Comparison of ENCODE assay signal across 33 cellular contexts in the genomic region with DNA sequence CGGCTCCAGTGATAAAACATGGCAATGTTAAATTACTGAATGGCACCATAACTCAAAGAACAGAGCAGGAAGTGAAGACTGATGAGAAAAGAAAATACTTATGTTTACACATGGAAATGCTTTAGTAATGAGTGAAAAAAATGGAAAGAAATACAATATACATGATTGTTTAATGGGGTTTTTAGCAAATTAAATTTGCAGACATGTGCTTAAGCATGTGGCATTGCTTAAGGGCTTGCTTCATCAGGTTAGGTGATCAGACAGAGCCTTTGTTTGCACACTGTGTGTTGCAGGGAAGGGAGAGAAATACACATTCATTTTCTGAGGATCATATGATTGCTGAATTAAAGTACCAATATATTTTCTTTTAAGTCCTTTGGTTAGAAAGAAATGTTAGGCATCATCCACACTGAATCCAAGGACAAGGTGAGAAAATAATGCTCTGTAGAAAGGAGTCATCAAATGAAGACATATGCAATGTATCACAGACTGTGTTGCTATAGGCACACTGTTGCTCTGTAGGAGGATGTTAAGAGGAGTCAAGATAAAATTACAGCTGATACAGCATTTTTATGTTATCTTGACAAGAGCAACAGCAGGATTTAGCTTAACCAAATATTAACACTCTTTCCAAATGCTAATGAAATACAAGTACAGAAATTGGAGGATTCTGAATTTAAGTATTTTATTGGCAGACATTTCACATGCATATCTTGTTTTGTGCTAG. TPM values are rescaled to one million over a fixed set of nuclear protein-coding genes. Genes with fewer than 3 reads are reported as not detected.
"Had no signal": no experiment of that assay in that cellular context is flagged by ENCODE, and none has a peak within 500 bp of the region (broad histone marks: within the 10 kb centered on the region; RNA-seq: fewer than 3 reads in every experiment).

No MANE protein-coding gene starts in this region.

- H3K4me3 ChIP-seq: coronary artery, dorsolateral prefrontal cortex, gastroesophageal sphincter, hepatocyte, lung, psoas muscle, right atrium auricular region, spleen, suprapubic skin, tibial artery, upper lobe of right lung had no signal

- H3K4me2 ChIP-seq: hepatocyte had no signal

- H3K4me1 ChIP-seq: gastroesophageal sphincter, parathyroid adenoma, psoas muscle, right atrium auricular region, spleen, suprapubic skin, tibial artery, upper lobe of right lung had no signal

- H3K27me3 ChIP-seq: brain microvascular endothelial cell, gastroesophageal sphincter, hepatocyte, suprapubic skin, tibial artery, upper lobe of right lung had no signal

- H2AFZ ChIP-seq: hepatocyte, parathyroid adenoma had no signal

- H3K36me3 ChIP-seq: brain microvascular endothelial cell, gastroesophageal sphincter, right atrium auricular region, spleen, suprapubic skin, tibial artery, upper lobe of right lung had no signal

- DNase-seq: activated CD4-positive, alpha-beta memory T cell treated with anti-CD3 and anti-CD28 coated beads for 36 hours; activated CD4-positive, alpha-beta T cell treated with anti-CD3 and anti-CD28 coated beads, Interleukin-2, amount 10 ng/mL, durations not matched to agents 24 days and 14 days; activated CD4-positive, CD25-positive, alpha-beta regulatory T cell treated with anti-CD3 and anti-CD28 coated beads, Interleukin-2, amount 50 U/mL, for 72 hours; activated CD8-positive, alpha-beta memory T cell treated with anti-CD3 and anti-CD28 coated beads, Interleukin-2, amount 50 U/mL, for 4 hours; activated effector memory CD4-positive, alpha-beta T cell treated with anti-CD3 and anti-CD28 coated beads, Interleukin-2, amount 50 U/mL, for 16 hours; activated naive CD4-positive, alpha-beta T cell treated with anti-CD3 and anti-CD28 coated beads for 36 hours; activated naive CD8-positive, alpha-beta T cell treated with anti-CD3 and anti-CD28 coated beads, Interleukin-2, amount 10 ng/mL, durations not matched to agents 7 days and 5 days; activated T-cell treated with anti-CD3 and anti-CD28 coated beads, Interleukin-2, amount 50 U/mL, for 1 hour; amniotic stem cell; brain microvascular endothelial cell; dorsolateral prefrontal cortex; effector memory CD8-positive, alpha-beta T cell; kidney; midbrain; naive thymus-derived CD4-positive, alpha-beta T cell; nucleus accumbens; psoas muscle; spleen; stimulated activated naive CD4-positive, alpha-beta T cell; T-helper 2 cell; tibial artery; upper lobe of right lung had no signal

- ATAC-seq: effector memory CD8-positive, alpha-beta T cell; gastroesophageal sphincter; left lobe of liver; naive thymus-derived CD4-positive, alpha-beta T cell; psoas muscle; upper lobe of right lung had no signal

- H3K9ac ChIP-seq: parathyroid adenoma had no signal

- H3K27ac ChIP-seq: brain microvascular endothelial cell, coronary artery, dorsolateral prefrontal cortex, gastroesophageal sphincter, hepatocyte, parathyroid adenoma, psoas muscle, right atrium auricular region, spleen, suprapubic skin, tibial artery, upper lobe of right lung had no signal

- H3K9me3 ChIP-seq: gastroesophageal sphincter, psoas muscle, right atrium auricular region, spleen, suprapubic skin, tibial artery, upper lobe of right lung had no signal

- FAIRE-seq: astrocyte, kidney had no signal

- H3K79me2 ChIP-seq: hepatocyte, parathyroid adenoma had no signal

RNA-seq across cellular contexts. Expression of gene ARHGAP20, which starts 23.4 kb away (rescaled TPM):
- total RNA-seq: activated CD4-positive, alpha-beta T cell treated with anti-CD3 and anti-CD28 coated beads, Interleukin-2, amount 10 ng/mL, durations not matched to agents 24 days and 14 days; activated CD8-positive, alpha-beta memory T cell treated with anti-CD3 and anti-CD28 coated beads for 36 hours; activated T-helper 1 cell treated with anti-CD3 and anti-CD28 coated beads, Interleukin-12 subunit alpha, Interleukin-12 subunit beta, Interleukin-2, Interleukin-4 antibody, amounts not matched to agents 30 ng/mL and 10 ng/mL and 1 ng/mL, durations not matched to agents 14 hours and 24 hours and 36 hours had no signal
- polyA plus RNA-seq: naive thymus-derived CD4-positive, alpha-beta T cell had no signal
